ENCODE assay signal across 1 cellular context in genomic region chr4:176319704-176320339, GRCh38.
TF ChIP-seq lines count a peak whose summit lies in the region.

SPCS3 (plus strand) TSS chr4:176319966; CDS start chr4:176320077, 111 bp downstream.

TF ChIP-seq in HepG2, 621 proteins besides CTCF, POLR2A, EP300 and RAD21 (continued from another document and continues in another):
- TF ChIP-seq RBM22 (optimal IDR thresholded peaks at IDR 0.05; ENCODE audit: low read length) (no peak), HNF4G (IDR thresholded peaks at IDR 0.05; ENCODE audit: borderline replicate concordance, low read depth, low read length) (0 out of 2 replicates have a peak, but pooled peaks have one; percentile 33), HNF4G (CRISPR knock-in tag; IDR thresholded peaks at IDR 0.05; ENCODE audit: borderline replicate concordance, low read depth) (no peak), GFI1 (CRISPR knock-in tag; IDR thresholded peaks at IDR 0.05; ENCODE audit: borderline replicate concordance) (no peak), KLF13 (CRISPR knock-in tag; IDR thresholded peaks at IDR 0.05) (no peak), ZNF354B (CRISPR knock-in tag; IDR thresholded peaks at IDR 0.05) (no peak), DDIT3 (CRISPR knock-in tag; IDR thresholded peaks at IDR 0.05) (no peak), TCF7L2 (IDR thresholded peaks at IDR 0.05; ENCODE audit: low read depth, low read length) (no peak), IRF1 (CRISPR knock-in tag; IDR thresholded peaks at IDR 0.05; ENCODE audit: low read depth) (no peak), ZNF737 (CRISPR knock-in tag; IDR thresholded peaks at IDR 0.05; ENCODE audit: borderline replicate concordance) (no peak), TERF1 (CRISPR knock-in tag; IDR thresholded peaks at IDR 0.05) (no peak), ZNF18 (CRISPR knock-in tag; IDR thresholded peaks at IDR 0.05; ENCODE audit: insufficient replicate concordance) (no peak), NFE2 (CRISPR knock-in tag; IDR thresholded peaks at IDR 0.05) (no peak), DZIP1 (CRISPR knock-in tag; IDR thresholded peaks at IDR 0.05) (no peak), ZBTB38 (CRISPR knock-in tag; IDR thresholded peaks at IDR 0.05) (no peak), GATA4 (IDR thresholded peaks at IDR 0.05; ENCODE audit: borderline replicate concordance, low read depth) (peak; percentile 39; the same call in 1 of the 2 replicates), DR1 (CRISPR knock-in tag; IDR thresholded peaks at IDR 0.05) (no peak), ZNF644 (CRISPR knock-in tag; IDR thresholded peaks at IDR 0.05; ENCODE audit: low read depth) (no peak), MAFG (CRISPR knock-in tag; IDR thresholded peaks at IDR 0.05) (no peak), SNAPC2 (CRISPR knock-in tag; IDR thresholded peaks at IDR 0.05) (no peak), ZBTB33 (CRISPR knock-in tag; IDR thresholded peaks at IDR 0.05) (no peak), ZBTB39 (CRISPR knock-in tag; IDR thresholded peaks at IDR 0.05) (no peak), ZNF570 (CRISPR knock-in tag; IDR thresholded peaks at IDR 0.05; ENCODE audit: borderline replicate concordance) (no peak), ZNF598 (CRISPR knock-in tag; IDR thresholded peaks at IDR 0.05; ENCODE audit: borderline replicate concordance) (no peak), BRD4 (CRISPR knock-in tag; IDR thresholded peaks at IDR 0.05) (no peak; the same call in 1 of the 2 replicates), ZNF549 (CRISPR knock-in tag; IDR thresholded peaks at IDR 0.05) (no peak), LCORL (IDR thresholded peaks at IDR 0.05) (no peak), LCORL (CRISPR knock-in tag; IDR thresholded peaks at IDR 0.05) (peak; percentile 39; the same call in 1 of the 2 replicates), THAP11 (CRISPR knock-in tag; IDR thresholded peaks at IDR 0.05) (peak; percentile 62), PRDM15 (CRISPR knock-in tag; IDR thresholded peaks at IDR 0.05) (0 out of 2 replicates have a peak, but pooled peaks have one; percentile 28), ZNF552 (CRISPR knock-in tag; IDR thresholded peaks at IDR 0.05; ENCODE audit: borderline replicate concordance) (no peak), PREB (CRISPR knock-in tag; IDR thresholded peaks at IDR 0.05) (no peak), ZFP36 (IDR thresholded peaks at IDR 0.05; ENCODE audit: borderline replicate concordance, low read depth, low read length, partially characterized antibody) (no peak), ZBTB8A (CRISPR knock-in tag; IDR thresholded peaks at IDR 0.05; ENCODE audit: borderline replicate concordance, low read depth) (no peak), ELF4 (CRISPR knock-in tag; IDR thresholded peaks at IDR 0.05; ENCODE audit: borderline replicate concordance) (no peak), DNMT3B (CRISPR knock-in tag; conservative IDR thresholded peaks at IDR 0.05) (no peak), ZNF619 (CRISPR knock-in tag; IDR thresholded peaks at IDR 0.05) (no peak), ZSCAN22 (CRISPR knock-in tag; IDR thresholded peaks at IDR 0.05) (no peak), LBX2 (CRISPR knock-in tag; IDR thresholded peaks at IDR 0.05; ENCODE audit: borderline replicate concordance) (no peak), FOXP1 (IDR thresholded peaks at IDR 0.05) (no peak), FOXP1 (CRISPR knock-in tag; IDR thresholded peaks at IDR 0.05) (no peak), PITX1 (CRISPR knock-in tag; IDR thresholded peaks at IDR 0.05) (0 out of 2 replicates have a peak, but pooled peaks have one; percentile 21), ZNF431 (CRISPR knock-in tag; IDR thresholded peaks at IDR 0.05; ENCODE audit: borderline replicate concordance, low read depth) (peak; percentile 30; the same call in 1 of the 2 replicates), PHF8 (CRISPR knock-in tag; IDR thresholded peaks at IDR 0.05) (peak; percentile 87), SKI (IDR thresholded peaks at IDR 0.05; ENCODE audit: partially characterized antibody) (no peak)
